ENCODE assay signal across 2 cellular contexts in genomic region chr9:135890190-135890861, GRCh38.
TF ChIP-seq lines count a peak whose summit lies in the region.

No MANE protein-coding gene starts in this region.

TF ChIP-seq in GM23338, 12 proteins besides CTCF, POLR2A, EP300 and RAD21:
- TF ChIP-seq JUNB (IDR thresholded peaks at IDR 0.05; ENCODE audit: unreplicated experiment) (no peak), NANOG (IDR thresholded peaks at IDR 0.05; ENCODE audit: borderline replicate concordance) (no peak)

TF ChIP-seq in K562, 482 proteins besides CTCF, POLR2A, EP300 and RAD21:
- no peak for TF ChIP-seq KLF13 (tag; IDR thresholded peaks at IDR 0.05; ENCODE audit: borderline replicate concordance, low read depth)
- no peak for TF ChIP-seq TAL1 (IDR thresholded peaks at IDR 0.05)
- peak; percentile 7 for TF ChIP-seq RBBP5 (IDR thresholded peaks at IDR 0.05; ENCODE audit: borderline replicate concordance, insufficient read depth, low read length, poor library complexity, severe bottlenecking)
